Comparison of ENCODE assay signal across 8 cellular contexts in genomic region chr1:51297401-51298321, GRCh38. TPM values are rescaled to one million over a fixed set of nuclear protein-coding genes. Genes with fewer than 3 reads are reported as not detected.
DNase-seq lines count a peak whose midpoint lies in the region; ATAC-seq and TF ChIP-seq lines count a peak whose summit lies in the region.

No MANE protein-coding gene starts in this region.

- ATAC-seq in PC-3 (no peak), GM21825 (IDR thresholded peaks at IDR 0.05; ENCODE audit: unreplicated experiment) (no peak)

- H3K9me2 ChIP-seq in DOHH2 (replicated peaks; ENCODE audit: control insufficient read depth, low read length) (no peaks in the 10 kb centered on the region), PC-3 (replicated peaks; ENCODE audit: low read length) (no peaks in the 10 kb centered on the region)

- DNase-seq in PC-3, result no peak
- no peak for DNase-seq in fibroblast of villous mesenchyme (ENCODE audit: low read depth)
- no peak for DNase-seq in NCI-H2081 (lab: John Stamatoyannopoulos, UW)
- DNase-seq in HEK293T (ENCODE audit: extremely low spot score), result no peak
- no peak for DNase-seq in activated CD8-positive, alpha-beta memory T cell treated with anti-CD3 and anti-CD28 coated beads for 24 hours

- H4K20me1 ChIP-seq in DOHH2 (ENCODE audit: control insufficient read depth, insufficient read depth, low read depth, low read length), result no peaks in the 10 kb centered on the region
- no peaks in the 10 kb centered on the region for H4K20me1 ChIP-seq in PC-3 (ENCODE audit: low read length)

- no peaks in the 10 kb centered on the region for H3K9me3 ChIP-seq in DOHH2 (ENCODE audit: control insufficient read depth, insufficient read depth, low read length)
- no peaks in the 10 kb centered on the region for H3K9me3 ChIP-seq in PC-3 (ENCODE audit: low read length)

- peak overlapping the region; percentile 82; the same call in 1 of the 2 replicates for H2AFZ ChIP-seq in PC-3 (ENCODE audit: low read length)

- H3K36me3 ChIP-seq in DOHH2 (ENCODE audit: control insufficient read depth, low read length) (no peaks in the 10 kb centered on the region), PC-3 (ENCODE audit: low read depth, low read length) (no peaks in the 10 kb centered on the region), rectal smooth muscle tissue (ENCODE audit: control insufficient read depth, insufficient read depth, low read length) (no peaks in the 10 kb centered on the region)

- CTCF ChIA-PET in PC-3 (lab: Charles Lee), result interaction anchor here (0.5 to 0.7 kb wide), 5 partner anchors 39 to 128 kb away, joined by 3 to 4 read pairs (median 3); no protein-coding TSS in a partner anchor
- CTCF ChIA-PET in HEK293T (lab: Yijun Ruan, JAX), result interaction anchor here (0.6 to 1.7 kb wide), 10 partner anchors 8 to 138 kb away, joined by 3 to 5 read pairs (median 4); no protein-coding TSS in a partner anchor

- H3K79me2 ChIP-seq in DOHH2 (ENCODE audit: control insufficient read depth, low read length), result no peaks in the 10 kb centered on the region
- H3K79me2 ChIP-seq in PC-3 (ENCODE audit: low read length), result no peaks in the 10 kb centered on the region

- POLR2A ChIA-PET in PC-3 (lab: Charles Lee; ENCODE audit: unreplicated experiment), result interaction anchor here (0.6 kb wide), 1 partner anchor 286 kb away, joined by 3 read pairs; no protein-coding TSS in a partner anchor
- POLR2A ChIA-PET in HEK293T (lab: Yijun Ruan, JAX), result interaction anchor here (1.5 kb wide), 2 partner anchors 9 to 62 kb away, joined by 4 to 8 read pairs; partner anchors contain the start of gene RNF11

- H3K27me3 ChIP-seq in DOHH2 (ENCODE audit: control insufficient read depth, low read length) (peaks cover 9% of the 10 kb centered on the region), PC-3 (ENCODE audit: low read length) (no peaks in the 10 kb centered on the region), rectal smooth muscle tissue (ENCODE audit: control insufficient read depth, insufficient read depth, low read length) (no peaks in the 10 kb centered on the region)

- no peaks in the 10 kb centered on the region for H3F3A ChIP-seq in DOHH2 (ENCODE audit: control insufficient read depth, insufficient read depth)
- H3F3A ChIP-seq in PC-3 (ENCODE audit: low read length, unreplicated experiment), result no peaks in the 10 kb centered on the region

- H3K4me2 ChIP-seq in DOHH2 (ENCODE audit: low read length) (peak overlapping the region; percentile 69), PC-3 (ENCODE audit: low read length) (no peak overlapping the region)

- BruUV-seq in PC-3 (replicated peaks; lab: Mats Ljungman, UMichigan), result no TSS peak

- intact Hi-C loops in PC-3 (cut with micrococcal nuclease), result loop anchor here (2.0 to 5.0 kb wide), 2 partner anchors 60 to 105 kb away; partner anchors contain the start of gene RNF11

- H3K27ac ChIP-seq in DOHH2 (ENCODE audit: low read depth, low read length), result no peak overlapping the region
- H3K27ac ChIP-seq in PC-3 (ENCODE audit: low read length), result no peak overlapping the region
- no peak overlapping the region for H3K27ac ChIP-seq in rectal smooth muscle tissue (ENCODE audit: low read depth, low read length)

- H3K4me3 ChIP-seq in DOHH2 (ENCODE audit: low read length), result peak overlapping the region; percentile 63
- no peak overlapping the region for H3K4me3 ChIP-seq in PC-3 (ENCODE audit: low read length)
- peak overlapping the region; percentile 52 for H3K4me3 ChIP-seq in fibroblast of villous mesenchyme (ENCODE audit: low read depth, low read length)
- H3K4me3 ChIP-seq in rectal smooth muscle tissue (ENCODE audit: low read length), result peak overlapping the region; percentile 60

- peaks cover 7% of the 10 kb centered on the region for H3K4me1 ChIP-seq in DOHH2 (ENCODE audit: control insufficient read depth, low read length)
- 0 out of 2 replicates have a peak, but pooled peaks cover 4% of the 10 kb centered on the region for H3K4me1 ChIP-seq in PC-3 (ENCODE audit: insufficient read depth, low read length)
- peaks cover 3% of the 10 kb centered on the region for H3K4me1 ChIP-seq in rectal smooth muscle tissue (ENCODE audit: control insufficient read depth, insufficient read depth, low read length)

- TF ChIP-seq CTCF in DOHH2 (IDR thresholded peaks at IDR 0.05; ENCODE audit: low read depth, low read length, poor library complexity, severe bottlenecking), result no peak
- no peak for TF ChIP-seq CTCF in PC-3 (conservative IDR thresholded peaks at IDR 0.05; ENCODE audit: low read depth, low read length)
- TF ChIP-seq CTCF in fibroblast of villous mesenchyme (IDR thresholded peaks at IDR 0.05; ENCODE audit: insufficient read depth, low read depth, low read length), result no peak

- H3K9ac ChIP-seq in PC-3 (ENCODE audit: low read length) (0 out of 2 replicates have a peak overlapping the region, but pooled peaks have one; percentile 34), rectal smooth muscle tissue (ENCODE audit: low read length) (no peak overlapping the region)

TF ChIP-seq in HEK293T, 16 proteins besides CTCF, POLR2A, EP300 and RAD21:
- TF ChIP-seq ELF4 (IDR thresholded peaks at IDR 0.05), result no peak
- no peak for TF ChIP-seq LEF1 (IDR thresholded peaks at IDR 0.05; ENCODE audit: borderline replicate concordance)
- TF ChIP-seq FOXM1 (IDR thresholded peaks at IDR 0.05; ENCODE audit: borderline replicate concordance), result no peak
- TF ChIP-seq BHLHE40 (IDR thresholded peaks at IDR 0.05; ENCODE audit: borderline replicate concordance), result no peak
- no peak for TF ChIP-seq CTBP1 (IDR thresholded peaks at IDR 0.05; ENCODE audit: borderline replicate concordance)
- TF ChIP-seq, protein P1, sequence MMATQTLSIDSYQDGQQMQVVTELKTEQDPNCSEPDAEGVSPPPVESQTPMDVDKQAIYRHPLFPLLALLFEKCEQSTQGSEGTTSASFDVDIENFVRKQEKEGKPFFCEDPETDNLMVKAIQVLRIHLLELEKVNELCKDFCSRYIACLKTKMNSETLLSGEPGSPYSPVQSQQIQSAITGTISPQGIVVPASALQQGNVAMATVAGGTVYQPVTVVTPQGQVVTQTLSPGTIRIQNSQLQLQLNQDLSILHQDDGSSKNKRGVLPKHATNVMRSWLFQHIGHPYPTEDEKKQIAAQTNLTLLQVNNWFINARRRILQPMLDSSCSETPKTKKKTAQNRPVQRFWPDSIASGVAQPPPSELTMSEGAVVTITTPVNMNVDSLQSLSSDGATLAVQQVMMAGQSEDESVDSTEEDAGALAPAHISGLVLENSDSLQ (IDR thresholded peaks at IDR 0.05), result no peak
- no peak for TF ChIP-seq L3MBTL2 (conservative IDR thresholded peaks at IDR 0.05)
- TF ChIP-seq TARDBP (IDR thresholded peaks at IDR 0.05), result no peak
- no peak for TF ChIP-seq ZNF384 (IDR thresholded peaks at IDR 0.05)
- TF ChIP-seq ARNT (IDR thresholded peaks at IDR 0.05), result no peak
- TF ChIP-seq NFRKB (IDR thresholded peaks at IDR 0.05), result no peak
- no peak for TF ChIP-seq SUZ12 (IDR thresholded peaks at IDR 0.05)
- TF ChIP-seq FOXA1 (IDR thresholded peaks at IDR 0.05), result no peak
- TF ChIP-seq FOXK2 (IDR thresholded peaks at IDR 0.05), result no peak
- no peak for TF ChIP-seq HDGF (IDR thresholded peaks at IDR 0.05; ENCODE audit: borderline replicate concordance)
- TF ChIP-seq SP1 (IDR thresholded peaks at IDR 0.05), result no peak
TF ChIP-seq in HEK293T: peak in this region for 0.

RNA-seq across cellular contexts. Expression of gene TTC39A, which starts 32.7 kb away (rescaled TPM):
- total RNA-seq in PC-3 (2014; rRNA removed), result 11.1 and 12.3 TPM in 2 replicates
- 0.43 and 0.64 TPM in 2 replicates for total RNA-seq in fibroblast of villous mesenchyme
